In genomic region chr4:56799291-56799823, GRCh38 we compare ENCODE assay signal across 8 cellular contexts. TPM values are rescaled to one million over a fixed set of nuclear protein-coding genes. Genes with fewer than 3 reads are reported as not detected.
A peak's percentile ranks its signal among the peaks of the same experiment; 100 is the strongest.
DNase-seq lines count a peak whose midpoint lies in the region; ATAC-seq, FAIRE-seq and TF ChIP-seq lines count a peak whose summit lies in the region.

No MANE protein-coding gene starts in this region.

- TF ChIP-seq EP300 in GM12878 (IDR thresholded peaks at IDR 0.05; ENCODE audit: borderline replicate concordance in 1 of 2, control insufficient read depth in 1 of 2, low read depth in 2 of 2, low read length in 2 of 2) (no peak), tibial nerve (IDR thresholded peaks at IDR 0.05) (no peak)

- TF ChIP-seq CTCF in GM12878 (IDR thresholded peaks at IDR 0.05 in 2 of 3, conservative IDR thresholded peaks at IDR 0.05 in 1 of 3; ENCODE audit: control insufficient read depth in 2 of 3, extremely low read depth in 1 of 3, insufficient read depth in 1 of 3, low read depth in 3 of 3, low read length in 3 of 3) (no peak), right lobe of liver (IDR thresholded peaks at IDR 0.05) (no peak), tibial nerve (IDR thresholded peaks at IDR 0.05) (no peak)

- peak overlapping the region; percentile 89 for H3K4me3 Mint-ChIP-seq in activated CD4-positive, alpha-beta T cell treated with anti-CD3 and anti-CD28 coated beads, Interleukin-2, amount 10 ng/mL, durations not matched to agents 24 days and 14 days

- no TSS peak for BruUV-seq in GM12878 (replicated peaks; lab: Mats Ljungman, UMichigan)

- H3K27me3 ChIP-seq in GM12878 (replicated peaks in 1 of 2; ENCODE audit: control insufficient read depth in 2 of 2, insufficient read depth in 2 of 2, low read length in 1 of 2), result no peaks in the 10 kb centered on the region
- H3K27me3 ChIP-seq in right lobe of liver, result no peaks in the 10 kb centered on the region
- H3K27me3 ChIP-seq in tibial nerve, result no peaks in the 10 kb centered on the region

- RAD21 ChIA-PET in GM12878 (lab: Charles Lee; ENCODE audit: unreplicated experiment), result interaction anchor here (1.0 to 3.1 kb wide), 10 partner anchors 10 to 376 kb away, joined by 3 to 20 read pairs (median 4); no protein-coding TSS in a partner anchor

- POLR2A ChIA-PET in GM12878 (lab: Charles Lee), result no interaction called here

- H3K27ac Mint-ChIP-seq in activated CD4-positive, alpha-beta T cell treated with anti-CD3 and anti-CD28 coated beads, Interleukin-2, amount 10 ng/mL, durations not matched to agents 24 days and 14 days, result no peak overlapping the region

- H3K4me1 ChIP-seq in GM12878 (ENCODE audit: control insufficient read depth, insufficient read depth, low read length) (no peaks in the 10 kb centered on the region), right lobe of liver (no peaks in the 10 kb centered on the region), tibial nerve (peaks cover 0 to 12% (median 0%) of the 10 kb centered on the region in 4 donors)

- no peak overlapping the region for H3K27ac ChIP-seq in GM12878 (ENCODE audit: control insufficient read depth, insufficient read depth)
- peak overlapping the region in 1 of 3 donors; percentile 50 for H3K27ac ChIP-seq in right lobe of liver
- peak overlapping the region in 3 of 4 donors; percentile 64 to 87 (median 87) for H3K27ac ChIP-seq in tibial nerve

- in situ Hi-C loops in GM12878 (cut with MboI), result no loop called here

- H3K9ac ChIP-seq in GM12878 (ENCODE audit: control insufficient read depth, insufficient read depth, low read length), result no peak overlapping the region

- intact Hi-C loops in activated CD4-positive, alpha-beta T cell treated with anti-CD3 and anti-CD28 coated beads, Interleukin-2, amount 10 ng/mL, durations not matched to agents 24 days and 14 days (cut with micrococcal nuclease), result loop anchor here (5.0 kb wide), 1 partner anchor 292 kb away; the partner anchor contains the start of gene ARL9
- intact Hi-C loops in GM12878 (cut with micrococcal nuclease; ENCODE audit: unreplicated experiment) (loop anchor here (5.0 kb wide), 1 partner anchor 117 kb away; the partner anchor contains the start of gene HOPX), right lobe of liver (cut with DNase I) (no loop called here)

- DNase-seq in activated CD4-positive, alpha-beta T cell treated with anti-CD3 and anti-CD28 coated beads, Interleukin-2, amount 10 ng/mL, durations not matched to agents 24 days and 14 days, result no peak
- no peak for DNase-seq in activated CD4-positive, alpha-beta T cell treated with anti-CD3 and anti-CD28 coated beads, Interleukin-2, amount 50 U/mL, for 1 hour
- DNase-seq in GM12878 (ENCODE audit: low read depth, low spot score) (no peak), right lobe of liver (no peak), tibial nerve (ENCODE audit: low spot score in 2 of 2) (no peak), NCI-H2081 (lab: John Stamatoyannopoulos, UW) (no peak), DMS79 treated with DMSO at 0.1 percent for 48 hours (lab: John Stamatoyannopoulos, UW) (no peak), NCI-H446 treated with DMSO at 0.1 percent for 48 hours (lab: John Stamatoyannopoulos, UW) (no peak)

- no peak for TF ChIP-seq RAD21 in GM12878 (IDR thresholded peaks at IDR 0.05; ENCODE audit: insufficient read depth, low read depth, low read length)

- SMC1A ChIA-PET in GM12878 (lab: Charles Lee; ENCODE audit: uncharacterized antibody, unreplicated experiment), result interaction anchor here (0.8 to 2.9 kb wide), 10 partner anchors 22 to 376 kb away, joined by 3 to 20 read pairs (median 4); no protein-coding TSS in a partner anchor

- CTCF ChIA-PET in GM12878 (lab: Yijun Ruan, JAX), result interaction anchor here (0.7 to 5.4 kb wide), 19 partner anchors 10 to 376 kb away, joined by 3 to 48 read pairs (median 4); partner anchors contain the start of gene PPAT

- peak overlapping the region; percentile 91 for H3K4me2 ChIP-seq in GM12878 (ENCODE audit: control insufficient read depth, insufficient read depth)

- peak overlapping the region; percentile 98 for H2AFZ ChIP-seq in GM12878 (ENCODE audit: control insufficient read depth, low read depth, low read length)

- no peaks in the 10 kb centered on the region for H4K20me1 ChIP-seq in GM12878 (ENCODE audit: control insufficient read depth, insufficient read depth)

- peak; percentile 75 for FAIRE-seq in GM12878 (lab: Jason Lieb, UNC)

- TF ChIP-seq POLR2A in GM12878 (IDR thresholded peaks at IDR 0.05; ENCODE audit: low read depth, low read length) (no peak), right lobe of liver (IDR thresholded peaks at IDR 0.05) (no peak), tibial nerve (IDR thresholded peaks at IDR 0.05) (no peak)

- H3K79me2 ChIP-seq in GM12878 (ENCODE audit: control insufficient read depth, insufficient read depth, low read length), result no peaks in the 10 kb centered on the region

- H3K9me3 Mint-ChIP-seq in activated CD4-positive, alpha-beta T cell treated with anti-CD3 and anti-CD28 coated beads, Interleukin-2, amount 10 ng/mL, durations not matched to agents 24 days and 14 days, result no peaks in the 10 kb centered on the region

- peak overlapping the region; percentile 80 for H3K4me3 ChIP-seq in GM12878
- peak overlapping the region; percentile 32 to 63 (median 58) for H3K4me3 ChIP-seq in right lobe of liver
- H3K4me3 ChIP-seq in tibial nerve, result peak overlapping the region; percentile 48 to 68 (median 57)

- 77% methylated on average over 11 of the region's 11 CpGs for WGBS in GM12878 (ENCODE audit: insufficient coverage, insufficient replicate concordance, low lambda C conversion rate, missing lambda C conversion rate)
- 66% methylated on average over 11 of the region's 11 CpGs for WGBS in right lobe of liver (ENCODE audit: insufficient coverage, low coverage, low lambda C conversion rate, missing lambda C conversion rate)
- 48 to 63% methylated on average over 11 of the region's 11 CpGs for WGBS in tibial nerve, 2 donors

- H3K9me3 ChIP-seq in GM12878 (replicated peaks; ENCODE audit: control insufficient read depth, insufficient read depth, low read length), result no peaks in the 10 kb centered on the region
- no peaks in the 10 kb centered on the region for H3K9me3 ChIP-seq in right lobe of liver
- no peaks in the 10 kb centered on the region for H3K9me3 ChIP-seq in tibial nerve

- H3K4me1 Mint-ChIP-seq in activated CD4-positive, alpha-beta T cell treated with anti-CD3 and anti-CD28 coated beads, Interleukin-2, amount 10 ng/mL, durations not matched to agents 24 days and 14 days, result peaks cover 15% of the 10 kb centered on the region

- peaks cover 13% of the 10 kb centered on the region for H3K27me3 Mint-ChIP-seq in activated CD4-positive, alpha-beta T cell treated with anti-CD3 and anti-CD28 coated beads, Interleukin-2, amount 10 ng/mL, durations not matched to agents 24 days and 14 days

- no peaks in the 10 kb centered on the region for H3K36me3 Mint-ChIP-seq in activated CD4-positive, alpha-beta T cell treated with anti-CD3 and anti-CD28 coated beads, Interleukin-2, amount 10 ng/mL, durations not matched to agents 24 days and 14 days (ENCODE audit: low read depth)

- H3K36me3 ChIP-seq in GM12878 (ENCODE audit: control insufficient read depth in 2 of 2, insufficient read depth in 2 of 2, low read length in 1 of 2), result no peaks in the 10 kb centered on the region
- H3K36me3 ChIP-seq in right lobe of liver, result no peaks in the 10 kb centered on the region
- H3K36me3 ChIP-seq in tibial nerve, result no peaks in the 10 kb centered on the region

- ATAC-seq in GM12878 (no peak), right lobe of liver (peak in 1 of 4 donors; percentile 8)

TF ChIP-seq in GM12878, 131 proteins besides CTCF, POLR2A, EP300 and RAD21:
- TF ChIP-seq TARDBP (IDR thresholded peaks at IDR 0.05; ENCODE audit: borderline replicate concordance), result no peak

RNA-seq across cellular contexts. Expression of gene SPINK2, which starts 22.1 kb away (rescaled TPM):
- total RNA-seq in activated CD4-positive, alpha-beta T cell treated with anti-CD3 and anti-CD28 coated beads, Interleukin-2, amount 10 ng/mL, durations not matched to agents 24 days and 14 days, result 0.37 and 0.54 TPM in 2 replicates
- not detected in 2 replicates for total RNA-seq in GM12878 (2013; cell fraction: nucleolus; rRNA removed)
- total RNA-seq in GM12878 (2014; rRNA removed) (0.27 and 0.40 TPM in 2 replicates), GM12878 (2014; rRNA removed; fragmentation: Illumina TruSeq; extraction: Trizol) (0.27 and 0.60 TPM in 2 replicates), GM12878 (2021) (not detected in 2 replicates), right lobe of liver (not detected), tibial nerve (not detected)
- polyA plus RNA-seq in GM12878 (2011; ENCODE audit: low read depth), result not detected
- polyA plus RNA-seq in GM12878 (2011; rRNA removed) (0.61 and 0.73 TPM in 2 replicates), GM12878 (2014; fragmentation: Illumina TruSeq; extraction: Trizol) (0.13 and 2.4 TPM in 2 replicates), GM12878 (2014; fragmentation: Nextera tagmentation; extraction: Ambion mirVana) (1 to 10 TPM in 1 of 2 experiments, under 1 TPM in 1; 0.61 to 1.0 TPM), GM12878 (2014; rRNA removed) (0.30 and 0.49 TPM in 2 replicates), GM12878 (2016; fragmentation: Nextera tagmentation; extraction: Ambion mirVana) (under 1 TPM; 0.66 to 0.88 TPM)
- 0.81 and 1.3 TPM in 2 replicates for polyA plus RNA-seq in GM12878 (2011; cell fraction: cytosol; rRNA removed)
- polyA plus RNA-seq in GM12878 (2011; cell fraction: nucleus; rRNA removed), result 0.39 TPM in 1 of 2 replicates, not detected in the other
- polyA plus RNA-seq in GM12878 (2012), result 0.58 and 0.86 TPM in 2 replicates
- polyA minus RNA-seq in GM12878 (2011; rRNA and poly(A)+ RNA removed), result not detected in 2 replicates
- polyA minus RNA-seq in GM12878 (2011; cell fraction: cytosol; rRNA and poly(A)+ RNA removed), result not detected in 2 replicates
- not detected in 2 replicates for polyA minus RNA-seq in GM12878 (2011; cell fraction: nucleus; rRNA and poly(A)+ RNA removed)

Comparison
In these comparisons a context has a peak if more than half of its experiments do, and no peak if none do; other contexts are left out.
1. intact Hi-C loops: an anchor here in activated CD4-positive, alpha-beta T cell treated with anti-CD3 and anti-CD28 coated beads, Interleukin-2, amount 10 ng/mL, durations not matched to agents 24 days and 14 days (5.0 kb wide) and GM12878 (5.0 kb wide); none called in right lobe of liver.